In the genomic region with DNA sequence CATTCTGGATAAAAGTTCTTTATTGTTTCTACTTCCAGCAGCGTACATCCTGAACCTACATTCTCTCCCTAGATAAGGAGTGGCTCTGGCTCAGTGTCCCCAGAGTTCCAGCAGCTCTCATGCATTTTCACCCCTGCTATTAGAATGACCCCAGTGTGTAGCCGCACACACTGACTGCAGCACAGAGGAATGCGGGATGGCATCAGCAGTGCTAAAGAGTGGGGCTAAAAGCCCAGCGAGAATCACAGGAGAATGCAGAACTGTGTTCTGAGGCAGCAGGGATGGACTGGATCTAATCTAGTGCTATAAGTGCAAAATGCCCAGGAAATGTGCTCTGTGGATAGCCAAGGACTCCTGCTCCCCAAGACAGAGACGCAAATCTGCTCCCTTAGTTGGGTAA, we compare ENCODE assay signal across 13 cellular contexts.
DNase-seq lines count a peak whose midpoint lies in the region; ATAC-seq and TF ChIP-seq lines count a peak whose summit lies in the region.
"Had no signal": no experiment of that assay in that cellular context is flagged by ENCODE, and none has a peak within 500 bp of the region (broad histone marks: within the 10 kb centered on the region; RNA-seq: fewer than 3 reads in every experiment).

No MANE protein-coding gene starts in this region.

- peak; percentile 69 for DNase-seq in MG63
- DNase-seq in fibroblast of gingiva (ENCODE audit: low read depth) = peak; percentile 39
- no peak for DNase-seq in tibial artery
- no peak for DNase-seq in NCI-H510A (lab: John Stamatoyannopoulos, UW)
- DNase-seq: activated CD8-positive, alpha-beta memory T cell treated with anti-CD3 and anti-CD28 coated beads, Interleukin-2, amount 50 U/mL, for 4 hours; DMS153; kidney; NCI-H524; stimulated activated CD4-positive, alpha-beta T cell treated with anti-CD3 and anti-CD28 coated beads, Interleukin-12 subunit alpha, Interleukin-12 subunit beta, amount 100 ng/mL, for 4 hours; T-cell had no signal

- TF ChIP-seq CTCF in tibial artery (IDR thresholded peaks at IDR 0.05) = no peak

- H3K36me3 ChIP-seq in MG63 (no peaks in the 10 kb centered on the region), mesodermal cell (ENCODE audit: control insufficient read depth, insufficient read depth, low read length) (no peaks in the 10 kb centered on the region), tibial artery (no peaks in the 10 kb centered on the region)

- ATAC-seq in GM19324 (IDR thresholded peaks at IDR 0.05; ENCODE audit: low FRiP score, unreplicated experiment) (no peak), HG03097 (IDR thresholded peaks at IDR 0.05; ENCODE audit: low FRiP score, unreplicated experiment) (no peak)
- ATAC-seq: T-cell had no signal

- peaks cover 33% of the 10 kb centered on the region for H3K4me1 ChIP-seq in mesodermal cell (ENCODE audit: control insufficient read depth, insufficient read depth, low read length, poor library complexity, severe bottlenecking)
- H3K4me1 ChIP-seq in tibial artery = peaks cover 0 to 46% (median 20%) of the 10 kb centered on the region in 4 donors

- WGBS in mesodermal cell (ENCODE audit: insufficient coverage in 2 of 2), 2 experiments = 20 to 25% methylated on average over 3 to 5 of the region's 5 CpGs

- intact Hi-C loops in tibial artery (cut with DNase I; ENCODE audit: low total_unique reads) = no loop called here

- H3K4me3 ChIP-seq in MG63 (no peak overlapping the region), mesodermal cell (ENCODE audit: extremely low read depth, insufficient read depth, low read length, poor library complexity, severe bottlenecking) (no peak overlapping the region), tibial artery (no peak overlapping the region)

- H3K9me3 ChIP-seq in MG63 (peaks cover 4% of the 10 kb centered on the region; the same call in 1 of the 2 replicates), mesodermal cell (ENCODE audit: control insufficient read depth, low read length) (peaks cover 12% of the 10 kb centered on the region), tibial artery (no peaks in the 10 kb centered on the region)

- H3K27me3 ChIP-seq in MG63 = no peaks in the 10 kb centered on the region
- no peaks in the 10 kb centered on the region for H3K27me3 ChIP-seq in tibial artery

- peak overlapping the region; percentile 87 for H3K27ac ChIP-seq in mesodermal cell (ENCODE audit: low read depth, low read length, severe bottlenecking)
- peak overlapping the region; percentile 35 to 60 for H3K27ac ChIP-seq in tibial artery

Comparison
In these comparisons a context has a peak if more than half of its experiments do, and no peak if none do; other contexts are left out.
1. DNase-seq: peak in MG63 (single experiment) and fibroblast of gingiva (single experiment); none in tibial artery (0 of 2) and NCI-H510A (single experiment).